ENCODE assay signal across 17 cellular contexts in genomic region chr5:86679949-86680348, GRCh38.
"Had no signal": no experiment of that assay in that cellular context is flagged by ENCODE, and none has a peak within 500 bp of the region (broad histone marks: within the 10 kb centered on the region; RNA-seq: fewer than 3 reads in every experiment).

No MANE protein-coding gene starts in this region.

- H3K4me3 ChIP-seq: cardiac muscle cell, colonic mucosa, lung, SJSA1, upper lobe of right lung had no signal

- H3K4me1 Mint-ChIP-seq: activated CD4-positive, alpha-beta memory T cell treated with anti-CD3 and anti-CD28 coated beads, Interleukin-2, amount 10 ng/mL, durations not matched to agents 7 days and 5 days; activated naive CD8-positive, alpha-beta T cell treated with anti-CD3 and anti-CD28 coated beads for 36 hours; naive thymus-derived CD4-positive, alpha-beta T cell had no signal

- H3K36me3 ChIP-seq: cardiac muscle cell, colonic mucosa, neutrophil, SJSA1, upper lobe of right lung had no signal

- H3K4me1 ChIP-seq: colonic mucosa, SJSA1, upper lobe of right lung had no signal

- H3K27ac ChIP-seq: cardiac muscle cell, colonic mucosa, neutrophil, SJSA1, upper lobe of right lung had no signal

- H3K27me3 Mint-ChIP-seq: progenitor cell of endocrine pancreas had no signal

- H3K27ac Mint-ChIP-seq: activated CD4-positive, alpha-beta memory T cell treated with anti-CD3 and anti-CD28 coated beads, Interleukin-2, amount 10 ng/mL, durations not matched to agents 7 days and 5 days; activated naive CD8-positive, alpha-beta T cell treated with anti-CD3 and anti-CD28 coated beads for 36 hours; activated T-cell treated with anti-CD3 and anti-CD28 coated beads, Interleukin-2, amount 50 U/mL, for 72 hours; naive thymus-derived CD4-positive, alpha-beta T cell; progenitor cell of endocrine pancreas had no signal

- H3K9me3 Mint-ChIP-seq: activated CD4-positive, alpha-beta memory T cell treated with anti-CD3 and anti-CD28 coated beads, Interleukin-2, amount 10 ng/mL, durations not matched to agents 7 days and 5 days; activated naive CD8-positive, alpha-beta T cell treated with anti-CD3 and anti-CD28 coated beads for 36 hours; activated T-cell treated with anti-CD3 and anti-CD28 coated beads, Interleukin-2, amount 50 U/mL, for 72 hours; naive thymus-derived CD4-positive, alpha-beta T cell had no signal

- DNase-seq: activated CD4-positive, alpha-beta memory T cell treated with anti-CD3 and anti-CD28 coated beads, Interleukin-2, amount 10 ng/mL, durations not matched to agents 7 days and 5 days; activated CD4-positive, alpha-beta T cell treated with anti-CD3 and anti-CD28 coated beads for 1 hour; activated CD8-positive, alpha-beta memory T cell treated with anti-CD3 and anti-CD28 coated beads, Interleukin-2, amount 50 U/mL, for 4 hours; activated gamma-delta T cell treated with Interleukin-2 at 50 U/mL for 16 hours; activated naive CD8-positive, alpha-beta T cell treated with anti-CD3 and anti-CD28 coated beads for 36 hours; activated T-cell treated with anti-CD3 and anti-CD28 coated beads, Interleukin-2, amount 50 U/mL, for 72 hours; effector CD4-positive, alpha-beta T cell; stimulated activated CD4-positive, alpha-beta T cell treated with anti-CD3 and anti-CD28 coated beads, Interleukin-4, amount 100 ng/mL, for 4 hours; T1000; upper lobe of right lung had no signal

- H3K27me3 ChIP-seq: cardiac muscle cell, colonic mucosa, neutrophil, SJSA1, upper lobe of right lung had no signal

- ATAC-seq: naive thymus-derived CD4-positive, alpha-beta T cell had no signal

- H3K36me3 Mint-ChIP-seq: activated naive CD8-positive, alpha-beta T cell treated with anti-CD3 and anti-CD28 coated beads for 36 hours; naive thymus-derived CD4-positive, alpha-beta T cell had no signal

- H3K4me3 Mint-ChIP-seq: activated CD4-positive, alpha-beta memory T cell treated with anti-CD3 and anti-CD28 coated beads, Interleukin-2, amount 10 ng/mL, durations not matched to agents 7 days and 5 days; activated naive CD8-positive, alpha-beta T cell treated with anti-CD3 and anti-CD28 coated beads for 36 hours; activated T-cell treated with anti-CD3 and anti-CD28 coated beads, Interleukin-2, amount 50 U/mL, for 72 hours; naive thymus-derived CD4-positive, alpha-beta T cell had no signal

- H3K9me3 ChIP-seq: colonic mucosa, neutrophil, SJSA1, upper lobe of right lung had no signal
